Comparison of ENCODE assay signal across 8 cellular contexts in genomic region chr15:58066042-58066867, GRCh38. TPM values are rescaled to one million over a fixed set of nuclear protein-coding genes. Genes with fewer than 3 reads are reported as not detected.
DNase-seq lines count a peak whose midpoint lies in the region; ATAC-seq and TF ChIP-seq lines count a peak whose summit lies in the region.

No MANE protein-coding gene starts in this region.

- intact Hi-C loops in left colon (cut with DNase I, micrococcal nuclease): no loop called here

- H3K27ac ChIP-seq in coronary artery: peak overlapping the region in 1 of 2 donors; percentile 73

- H3K4me3 ChIP-seq in coronary artery: peak overlapping the region; percentile 80

- ATAC-seq in HG03432 (IDR thresholded peaks at IDR 0.05; ENCODE audit: unreplicated experiment) (peak; percentile 76), left colon (peak; percentile 98), GM21619 (IDR thresholded peaks at IDR 0.05; ENCODE audit: unreplicated experiment) (no peak)

- peak; percentile 79 for DNase-seq in COLO668 (lab: John Stamatoyannopoulos, UW; ENCODE audit: unreplicated experiment)
- DNase-seq in UCSD-AML1 (lab: John Stamatoyannopoulos, UW; ENCODE audit: unreplicated experiment): peak; percentile 40
- peak; percentile 75 for DNase-seq in coronary artery (ENCODE audit: low spot score)
- DNase-seq in left colon: peak; percentile 32 to 75
- DNase-seq in stimulated activated CD4-positive, alpha-beta T cell treated with anti-CD3 and anti-CD28 coated beads, Interleukin-15, amount 100 ng/mL, for 24 hours: peak; percentile 74
- DNase-seq in NCI-H774 (lab: John Stamatoyannopoulos, UW): no peak

- peak; percentile 76 for TF ChIP-seq CTCF in coronary artery (IDR thresholded peaks at IDR 0.05)

RNA-seq across cellular contexts. Expression of gene ALDH1A2, which starts 0.7 kb away (rescaled TPM):
- 1 to 10 TPM; 5.4 to 5.6 TPM for total RNA-seq in left colon
